12 cellular contexts compared by ENCODE assay signal in the genomic region with DNA sequence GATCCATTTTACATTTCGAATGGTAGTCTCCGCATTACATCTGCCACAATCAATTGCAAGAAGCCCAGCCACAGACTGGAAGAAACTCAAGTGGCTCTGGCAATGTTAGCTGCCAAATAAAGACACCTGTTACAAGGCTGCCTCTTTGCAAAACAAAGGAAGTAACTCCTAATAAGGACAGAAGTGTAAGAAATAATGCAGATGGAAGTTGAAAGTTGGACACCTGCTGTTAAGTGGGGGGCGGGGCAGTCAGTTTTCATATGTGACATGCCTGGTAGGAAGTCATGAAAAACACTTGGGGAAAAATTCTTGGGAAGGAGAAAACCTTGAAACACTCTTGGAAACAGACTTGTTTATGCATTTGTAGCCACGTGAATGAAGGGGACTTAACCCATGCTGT. TPM values are rescaled to one million over a fixed set of nuclear protein-coding genes. Genes with fewer than 3 reads are reported as not detected.
A peak's percentile ranks its signal among the peaks of the same experiment; 100 is the strongest.
DNase-seq lines count a peak whose midpoint lies in the region; ATAC-seq and TF ChIP-seq lines count a peak whose summit lies in the region.
"Had no signal": no experiment of that assay in that cellular context is flagged by ENCODE, and none has a peak within 500 bp of the region (broad histone marks: within the 10 kb centered on the region; RNA-seq: fewer than 3 reads in every experiment).

No MANE protein-coding gene starts in this region.

- TF ChIP-seq POLR2A in suprapubic skin (IDR thresholded peaks at IDR 0.05) = no peak

- no peaks in the 10 kb centered on the region for H3K36me3 Mint-ChIP-seq in stimulated activated effector memory CD8-positive, alpha-beta T cell treated with anti-CD3 and anti-CD28 coated beads, Interleukin-12 subunit alpha, Interleukin-12 subunit beta, amount 100 ng/mL, for 72 hours
- H3K36me3 Mint-ChIP-seq: CD14-positive monocyte had no signal

- TF ChIP-seq CTCF in suprapubic skin (IDR thresholded peaks at IDR 0.05) = no peak

- TF ChIP-seq EP300 in suprapubic skin (IDR thresholded peaks at IDR 0.05) = no peak

- H3K27me3 ChIP-seq in suprapubic skin = no peaks in the 10 kb centered on the region

- WGBS in suprapubic skin = 48% methylated on average over 4 of the region's 4 CpGs

- H3K4me3 Mint-ChIP-seq in stimulated activated effector memory CD8-positive, alpha-beta T cell treated with anti-CD3 and anti-CD28 coated beads, Interleukin-12 subunit alpha, Interleukin-12 subunit beta, amount 100 ng/mL, for 72 hours = no peak overlapping the region

- H3K27ac ChIP-seq in suprapubic skin = no peak overlapping the region

- DNase-seq in DMS53 (lab: John Stamatoyannopoulos, UW) (peak; percentile 88), NCI-H524 (lab: John Stamatoyannopoulos, UW) (peak; percentile 78 to 94), retina (no peak), pons (ENCODE audit: low spot score) (no peak), suprapubic skin (ENCODE audit: low spot score in 2 of 2) (no peak)
- DNase-seq in stimulated activated effector memory CD8-positive, alpha-beta T cell treated with anti-CD3 and anti-CD28 coated beads, Interleukin-12 subunit alpha, Interleukin-12 subunit beta, amount 100 ng/mL, for 72 hours (ENCODE audit: low spot score in 2 of 2) = no peak
- DNase-seq: activated naive CD4-positive, alpha-beta T cell treated with anti-CD3 and anti-CD28 coated beads, Interleukin-2, amount 50 U/mL, for 16 hours; stimulated activated CD8-positive, alpha-beta memory T cell treated with anti-CD3 and anti-CD28 coated beads, Interleukin-4, amount 100 ng/mL, for 48 hours had no signal

- ATAC-seq in GM19468 (IDR thresholded peaks at IDR 0.05; ENCODE audit: extremely low read depth, unreplicated experiment) (peak; percentile 62), HG03354 (IDR thresholded peaks at IDR 0.05; ENCODE audit: poor library complexity, severe bottlenecking, unreplicated experiment) (peak; percentile 90)
- no peak for ATAC-seq in stimulated activated effector memory CD8-positive, alpha-beta T cell treated with anti-CD3 and anti-CD28 coated beads, Interleukin-12 subunit alpha, Interleukin-12 subunit beta, amount 100 ng/mL, for 72 hours
- ATAC-seq: SK-N-SH treated with all-trans-retinoic acid at 6 μM for 48 hours had no signal

- H3K36me3 ChIP-seq in suprapubic skin = no peaks in the 10 kb centered on the region

- H3K4me3 ChIP-seq in suprapubic skin = no peak overlapping the region

- H3K9me3 Mint-ChIP-seq in stimulated activated effector memory CD8-positive, alpha-beta T cell treated with anti-CD3 and anti-CD28 coated beads, Interleukin-12 subunit alpha, Interleukin-12 subunit beta, amount 100 ng/mL, for 72 hours = no peaks in the 10 kb centered on the region
- H3K9me3 Mint-ChIP-seq: CD14-positive monocyte had no signal

- H3K4me1 ChIP-seq in suprapubic skin = peaks cover 10% of the 10 kb centered on the region

- no peaks in the 10 kb centered on the region for H3K9me3 ChIP-seq in suprapubic skin

- no peaks in the 10 kb centered on the region for H3K4me1 Mint-ChIP-seq in stimulated activated effector memory CD8-positive, alpha-beta T cell treated with anti-CD3 and anti-CD28 coated beads, Interleukin-12 subunit alpha, Interleukin-12 subunit beta, amount 100 ng/mL, for 72 hours

- no peak overlapping the region for H3K27ac Mint-ChIP-seq in stimulated activated effector memory CD8-positive, alpha-beta T cell treated with anti-CD3 and anti-CD28 coated beads, Interleukin-12 subunit alpha, Interleukin-12 subunit beta, amount 100 ng/mL, for 72 hours

RNA-seq across cellular contexts. Expression of a gene that starts 54.1 kb away (rescaled TPM):
- 10 to 100 TPM; 55.1 to 69.9 (median 64.3) TPM for total RNA-seq in suprapubic skin

Comparison
In these comparisons a context has a peak if more than half of its experiments do, and no peak if none do; other contexts are left out.
1. DNase-seq: peak in DMS53 (single experiment) and NCI-H524 (2 of 2); none in retina (single experiment), pons (single experiment), stimulated activated effector memory CD8-positive, alpha-beta T cell treated with anti-CD3 and anti-CD28 coated beads, Interleukin-12 subunit alpha, Interleukin-12 subunit beta, amount 100 ng/mL, for 72 hours (0 of 2) and suprapubic skin (0 of 2).